Comparison of ENCODE assay signal across 32 cellular contexts in the genomic region with DNA sequence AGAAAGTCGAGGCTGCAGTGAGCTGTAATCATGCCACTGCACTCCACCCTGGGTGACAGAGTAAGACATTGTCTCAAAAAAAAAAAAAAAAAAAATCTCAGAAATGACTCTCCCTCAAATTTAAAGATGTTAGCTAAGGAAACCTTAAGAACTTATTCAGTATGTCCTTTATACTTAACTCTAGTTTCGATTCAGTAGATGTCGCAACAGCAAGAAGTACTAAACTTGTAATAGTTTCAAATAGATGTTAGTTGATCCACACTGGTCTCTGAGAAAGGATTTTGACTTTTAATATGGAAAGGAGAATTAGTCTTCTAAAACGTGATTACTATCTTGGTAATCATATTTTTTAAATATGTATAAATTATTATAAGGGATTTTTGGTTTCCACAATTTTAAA. TPM values are rescaled to one million over a fixed set of nuclear protein-coding genes. Genes with fewer than 3 reads are reported as not detected.
"Had no signal": no experiment of that assay in that cellular context is flagged by ENCODE, and none has a peak within 500 bp of the region (broad histone marks: within the 10 kb centered on the region; RNA-seq: fewer than 3 reads in every experiment).

No MANE protein-coding gene starts in this region.

- H3K27ac Mint-ChIP-seq: naive thymus-derived CD4-positive, alpha-beta T cell; nephron; neural progenitor cell; stimulated activated memory B cell treated with anti-CD40 and anti-IgM and Interleukin-4, amounts not matched to agents 10 μg/mL and 1 μg/mL and 100 μg/mL, for 72 hours; stimulated activated naive CD8-positive, alpha-beta T cell treated with anti-CD3 and anti-CD28 coated beads, Interleukin-15, Interleukin-2, amounts not matched to agents 100 ng/mL and 50 ng/mL, for 24 hours had no signal

- H3K9ac ChIP-seq: neural progenitor cell had no signal

- H3K27me3 ChIP-seq: uterus had no signal

- H3K36me3 ChIP-seq: esophagus squamous epithelium, heart right ventricle, left lung, neural progenitor cell, spleen, thoracic aorta, transverse colon, upper lobe of right lung, uterus had no signal

- H3K4me3 ChIP-seq: coronary artery, esophagus squamous epithelium, heart right ventricle, left lung, neural progenitor cell, psoas muscle, skin epidermis, spleen, thoracic aorta, transverse colon, upper lobe of right lung, uterus had no signal

- H3K9me3 Mint-ChIP-seq: nephron; neural progenitor cell; stimulated activated memory B cell treated with anti-CD40 and anti-IgM and Interleukin-4, amounts not matched to agents 10 μg/mL and 1 μg/mL and 100 μg/mL, for 72 hours; stimulated activated naive CD8-positive, alpha-beta T cell treated with anti-CD3 and anti-CD28 coated beads, Interleukin-15, Interleukin-2, amounts not matched to agents 100 ng/mL and 50 ng/mL, for 24 hours had no signal

- H3K9me3 ChIP-seq: esophagus squamous epithelium, heart right ventricle, left lung, psoas muscle, spleen, thoracic aorta, transverse colon, upper lobe of right lung, uterus had no signal

- H2AFZ ChIP-seq: neural progenitor cell had no signal

- H3K4me3 Mint-ChIP-seq: naive thymus-derived CD4-positive, alpha-beta T cell; nephron; neural progenitor cell; stimulated activated memory B cell treated with anti-CD40 and anti-IgM and Interleukin-4, amounts not matched to agents 10 μg/mL and 1 μg/mL and 100 μg/mL, for 72 hours; stimulated activated naive CD8-positive, alpha-beta T cell treated with anti-CD3 and anti-CD28 coated beads, Interleukin-15, Interleukin-2, amounts not matched to agents 100 ng/mL and 50 ng/mL, for 24 hours had no signal

- DNase-seq: dermis blood vessel endothelial cell; effector memory CD4-positive, alpha-beta T cell; esophagus squamous epithelium; foreskin melanocyte; glutamatergic neuron; heart right ventricle; hippocampal formation; left cardiac atrium; left lung; mesendoderm; midbrain; naive thymus-derived CD4-positive, alpha-beta T cell; nucleus accumbens; posterior cingulate gyrus; psoas muscle; right cardiac atrium; spleen; stimulated activated CD4-positive, alpha-beta T cell treated with anti-CD3 and anti-CD28 coated beads, Interleukin-4, amount 100 ng/mL, for 4 hours; transverse colon; upper lobe of right lung; uterus had no signal

- H3K4me2 ChIP-seq: neural progenitor cell had no signal

- H3K4me1 ChIP-seq: esophagus squamous epithelium, heart right ventricle, left lung, psoas muscle, spleen, transverse colon, upper lobe of right lung, uterus had no signal

- H3K4me1 Mint-ChIP-seq: naive thymus-derived CD4-positive, alpha-beta T cell; nephron; stimulated activated memory B cell treated with anti-CD40 and anti-IgM and Interleukin-4, amounts not matched to agents 10 μg/mL and 1 μg/mL and 100 μg/mL, for 72 hours had no signal

- H3K36me3 Mint-ChIP-seq: neural progenitor cell; stimulated activated memory B cell treated with anti-CD40 and anti-IgM and Interleukin-4, amounts not matched to agents 10 μg/mL and 1 μg/mL and 100 μg/mL, for 72 hours had no signal

- H3K27ac ChIP-seq: coronary artery, esophagus squamous epithelium, heart right ventricle, left lung, neural progenitor cell, psoas muscle, skin epidermis, spleen, thoracic aorta, transverse colon, upper lobe of right lung, uterus had no signal

RNA-seq across cellular contexts. Expression of a gene that starts 29.6 kb away (rescaled TPM):
- total RNA-seq: dermis blood vessel endothelial cell; endothelial cell of umbilical vein; epithelial cell of proximal tubule; heart right ventricle; kidney epithelial cell; left cardiac atrium; left lung; naive thymus-derived CD4-positive, alpha-beta T cell; renal cortical epithelial cell; upper lobe of right lung had no signal
- polyA plus RNA-seq: endothelial cell of umbilical vein; heart right ventricle; naive thymus-derived CD4-positive, alpha-beta T cell had no signal
